Comparison of ENCODE assay signal across 21 cellular contexts in genomic region chr2:31999438-31999837, GRCh38. TPM values are rescaled to one million over a fixed set of nuclear protein-coding genes. Genes with fewer than 3 reads are reported as not detected.
DNase-seq lines count a peak whose midpoint lies in the region; ATAC-seq and TF ChIP-seq lines count a peak whose summit lies in the region.
"Had no signal": no experiment of that assay in that cellular context is flagged by ENCODE, and none has a peak within 500 bp of the region (broad histone marks: within the 10 kb centered on the region; RNA-seq: fewer than 3 reads in every experiment).

No MANE protein-coding gene starts in this region.

- H3K4me3 ChIP-seq in CD4-positive, CD25-positive, alpha-beta regulatory T cell (ENCODE audit: low read depth, low read length) = no peak overlapping the region
- no peak overlapping the region for H3K4me3 ChIP-seq in OCI-LY1 (ENCODE audit: low read depth, low read length, poor library complexity, severe bottlenecking)
- no peak overlapping the region for H3K4me3 ChIP-seq in smooth muscle cell

- no peaks in the 10 kb centered on the region for H3K9me2 ChIP-seq in OCI-LY1 (ENCODE audit: low read depth, low read length)
- H3K9me2 ChIP-seq: SK-N-SH had no signal

- H2AFZ ChIP-seq in OCI-LY1 (ENCODE audit: low read length) = no peak overlapping the region
- no peak overlapping the region for H2AFZ ChIP-seq in smooth muscle cell (ENCODE audit: low read depth)

- H3K9me3 Mint-ChIP-seq in CD4-positive, CD25-positive, alpha-beta regulatory T cell = peaks cover 0 to 1% (median 0%) of the 10 kb centered on the region in 7 donors
- H3K9me3 Mint-ChIP-seq in immature natural killer cell = no peaks in the 10 kb centered on the region
- no peaks in the 10 kb centered on the region for H3K9me3 Mint-ChIP-seq in progenitor cell of endocrine pancreas (ENCODE audit: low read depth)

- no peak for ATAC-seq in CD4-positive, CD25-positive, alpha-beta regulatory T cell (ENCODE audit: low read depth in 2 of 2)
- ATAC-seq: HCT116, PC-3 had no signal

- no peaks in the 10 kb centered on the region for H3K9me3 ChIP-seq in CD4-positive, CD25-positive, alpha-beta regulatory T cell (ENCODE audit: control insufficient read depth in 2 of 2, low read length in 2 of 2)
- H3K9me3 ChIP-seq in OCI-LY1 (ENCODE audit: low read length) (no peaks in the 10 kb centered on the region), smooth muscle cell (replicated peaks; ENCODE audit: low read depth) (no peaks in the 10 kb centered on the region)
- H3K9me3 ChIP-seq: SK-N-SH had no signal

- H3K27ac Mint-ChIP-seq in CD4-positive, CD25-positive, alpha-beta regulatory T cell = peak overlapping the region; percentile 26 to 32 (median 30)
- H3K27ac Mint-ChIP-seq in immature natural killer cell = peak overlapping the region in 4 of 6 donors; percentile 8 to 39 (median 36)
- H3K27ac Mint-ChIP-seq in progenitor cell of endocrine pancreas = no peak overlapping the region

- H4K20me1 ChIP-seq in OCI-LY1 (ENCODE audit: insufficient read depth, low read length) (no peaks in the 10 kb centered on the region), smooth muscle cell (ENCODE audit: low read depth) (peaks cover 79% of the 10 kb centered on the region)

- 92% methylated on average over 4 of the region's 4 CpGs for WGBS in smooth muscle cell (ENCODE audit: low lambda C conversion rate)

- TF ChIP-seq CTCF in OCI-LY1 (IDR thresholded peaks at IDR 0.05; ENCODE audit: low read length) (no peak), smooth muscle cell (IDR thresholded peaks at IDR 0.05; ENCODE audit: borderline replicate concordance, insufficient read depth, poor library complexity, severe bottlenecking) (no peak), progenitor cell of endocrine pancreas (IDR thresholded peaks at IDR 0.05; ENCODE audit: unreplicated experiment) (no peak)

- peaks cover 35 to 61% (median 50%) of the 10 kb centered on the region in 4 donors for H3K4me1 Mint-ChIP-seq in CD4-positive, CD25-positive, alpha-beta regulatory T cell
- H3K4me1 Mint-ChIP-seq in immature natural killer cell = peaks cover 50 to 66% of the 10 kb centered on the region in 2 donors
- peaks cover 4% of the 10 kb centered on the region for H3K4me1 Mint-ChIP-seq in progenitor cell of endocrine pancreas (ENCODE audit: low read depth)

- H3K9ac ChIP-seq in OCI-LY1 (ENCODE audit: low read length) (no peak overlapping the region), smooth muscle cell (ENCODE audit: low read depth) (no peak overlapping the region)
- H3K9ac ChIP-seq: SK-N-SH had no signal

- H3K27ac ChIP-seq in CD4-positive, CD25-positive, alpha-beta regulatory T cell (ENCODE audit: insufficient read depth, low read length, poor library complexity, severe bottlenecking) = no peak overlapping the region
- peak overlapping the region; percentile 5 for H3K27ac ChIP-seq in OCI-LY1 (ENCODE audit: low read depth, low read length, poor library complexity, severe bottlenecking)
- H3K27ac ChIP-seq in smooth muscle cell (ENCODE audit: low read depth) = peak overlapping the region; percentile 35

- no peak for DNase-seq in CD4-positive, CD25-positive, alpha-beta regulatory T cell
- DNase-seq in immature natural killer cell = no peak
- no peak for DNase-seq in smooth muscle cell (lab: John Stamatoyannopoulos, UW; ENCODE audit: unreplicated experiment)
- DNase-seq in NAMALWA (ENCODE audit: low spot score) = no peak
- no peak for DNase-seq in activated T-cell treated with anti-CD3 and anti-CD28 coated beads, Interleukin-2, amount 50 U/mL, for 1 hour
- DNase-seq in progenitor cell of endocrine pancreas (ENCODE audit: low spot score, unreplicated experiment) = no peak
- DNase-seq: ACHN, DMS153, EL, GOT3, NCI-H1417, NCI-H187, NCI-H2227 treated with DMSO at 0.1 percent for 48 hours, NCI-H510A treated with DMSO at 0.1 percent for 48 hours, NCI-H774, PC-3, RPMI8226, SHP77 treated with DMSO at 0.1 percent for 48 hours, SK-N-SH had no signal

- no peaks in the 10 kb centered on the region for H3K27me3 ChIP-seq in CD4-positive, CD25-positive, alpha-beta regulatory T cell (ENCODE audit: control insufficient read depth, insufficient read depth, low read length)
- H3K27me3 ChIP-seq in OCI-LY1 (ENCODE audit: insufficient read depth, low read length) (no peaks in the 10 kb centered on the region), smooth muscle cell (ENCODE audit: low read depth) (no peaks in the 10 kb centered on the region)

- H3K27me3 Mint-ChIP-seq in CD4-positive, CD25-positive, alpha-beta regulatory T cell = no peaks in the 10 kb centered on the region
- peaks cover 0 to 5% (median 3%) of the 10 kb centered on the region in 3 donors for H3K27me3 Mint-ChIP-seq in immature natural killer cell (ENCODE audit: low read depth in 3 of 3)
- H3K27me3 Mint-ChIP-seq in progenitor cell of endocrine pancreas = no peaks in the 10 kb centered on the region

- peaks cover 7% of the 10 kb centered on the region for H3K36me3 Mint-ChIP-seq in CD4-positive, CD25-positive, alpha-beta regulatory T cell
- H3K36me3 Mint-ChIP-seq in immature natural killer cell (no peaks in the 10 kb centered on the region), progenitor cell of endocrine pancreas (ENCODE audit: insufficient read depth) (peaks cover 5% of the 10 kb centered on the region)

- H3K4me2 ChIP-seq in OCI-LY1 (ENCODE audit: low read length) = no peak overlapping the region
- no peak overlapping the region for H3K4me2 ChIP-seq in smooth muscle cell
- H3K4me2 ChIP-seq: SK-N-SH had no signal

- H3K4me1 ChIP-seq in CD4-positive, CD25-positive, alpha-beta regulatory T cell (ENCODE audit: control insufficient read depth, insufficient read depth, low read length, poor library complexity, severe bottlenecking) = peaks cover 24% of the 10 kb centered on the region
- peaks cover 53% of the 10 kb centered on the region for H3K4me1 ChIP-seq in OCI-LY1 (ENCODE audit: insufficient read depth, low read length, severe bottlenecking)
- no peaks in the 10 kb centered on the region for H3K4me1 ChIP-seq in smooth muscle cell (ENCODE audit: low read depth)

- peak overlapping the region in 1 of 4 donors; percentile 41 for H3K4me3 Mint-ChIP-seq in CD4-positive, CD25-positive, alpha-beta regulatory T cell
- H3K4me3 Mint-ChIP-seq in immature natural killer cell = peak overlapping the region in 1 of 5 donors; percentile 16
- no peak overlapping the region for H3K4me3 Mint-ChIP-seq in progenitor cell of endocrine pancreas (ENCODE audit: low read depth)

- H3F3A ChIP-seq in OCI-LY1 (ENCODE audit: insufficient read depth, low read length) (no peaks in the 10 kb centered on the region), smooth muscle cell (ENCODE audit: low read depth) (no peaks in the 10 kb centered on the region)

- H3K36me3 ChIP-seq in CD4-positive, CD25-positive, alpha-beta regulatory T cell (ENCODE audit: control insufficient read depth, insufficient read depth, low read length) = no peaks in the 10 kb centered on the region
- H3K36me3 ChIP-seq in OCI-LY1 (ENCODE audit: insufficient read depth, low read length) = 0 out of 2 replicates have a peak, but pooled peaks cover 2% of the 10 kb centered on the region
- H3K36me3 ChIP-seq in smooth muscle cell (ENCODE audit: low read depth) = no peaks in the 10 kb centered on the region

- peaks cover 91% of the 10 kb centered on the region for H3K79me2 ChIP-seq in OCI-LY1 (ENCODE audit: insufficient read depth, low read length)
- peaks cover 96% of the 10 kb centered on the region for H3K79me2 ChIP-seq in smooth muscle cell (ENCODE audit: low read depth)

RNA-seq across cellular contexts. Expression of gene MEMO1, which starts 11.4 kb away (rescaled TPM):
- 54.2 TPM for total RNA-seq in CD4-positive, CD25-positive, alpha-beta regulatory T cell
- 10 to 100 TPM; 26.2 to 44.8 (median 37.9) TPM for polyA plus RNA-seq in CD4-positive, CD25-positive, alpha-beta regulatory T cell
- polyA plus RNA-seq in immature natural killer cell (10 to 100 TPM; 32.8 to 49.1 (median 35.6) TPM), smooth muscle cell (32.2 and 38.2 TPM in 2 replicates)
- total RNA-seq in smooth muscle cell (33.4 and 52.6 TPM in 2 replicates), progenitor cell of endocrine pancreas (52.3 and 55.6 TPM in 2 replicates)

RNA-seq across cellular contexts. Expression of gene DPY30, which starts 40.2 kb away (rescaled TPM):
- total RNA-seq in CD4-positive, CD25-positive, alpha-beta regulatory T cell = 39.4 TPM
- polyA plus RNA-seq in CD4-positive, CD25-positive, alpha-beta regulatory T cell = 100 to 1,000 TPM; 202 to 240 (median 210) TPM
- polyA plus RNA-seq in immature natural killer cell = 100 to 1,000 TPM; 130 to 163 (median 160) TPM
- total RNA-seq in smooth muscle cell = 96.5 and 97.4 TPM in 2 replicates
- polyA plus RNA-seq in smooth muscle cell = 103 and 123 TPM in 2 replicates
- 99.2 and 101 TPM in 2 replicates for total RNA-seq in progenitor cell of endocrine pancreas
